ENCODE assay signal across 9 cellular contexts in genomic region chr9:68507098-68507795, GRCh38. TPM values are rescaled to one million over a fixed set of nuclear protein-coding genes. Genes with fewer than 3 reads are reported as not detected.
DNase-seq lines count a peak whose midpoint lies in the region; ATAC-seq and TF ChIP-seq lines count a peak whose summit lies in the region.
"Had no signal": no experiment of that assay in that cellular context is flagged by ENCODE, and none has a peak within 500 bp of the region (broad histone marks: within the 10 kb centered on the region; RNA-seq: fewer than 3 reads in every experiment).

No MANE protein-coding gene starts in this region.

- intact Hi-C loops in gastrocnemius medialis (cut with DNase I; ENCODE audit: low total_unique reads): no loop called here

- CTCF ChIA-PET in activated CD8-positive, alpha-beta memory T cell treated with anti-CD3 and anti-CD28 coated beads, Interleukin-2, amount 10 ng/mL, durations not matched to agents 7 days and 5 days (lab: Charles Lee): interaction anchor here (1.1 kb wide), 1 partner anchor 13 kb away, joined by 3 read pairs; no protein-coding TSS in a partner anchor

- in situ Hi-C loops in gastrocnemius medialis (cut with MboI; ENCODE audit: low sequenced_read_pairs in 4 of 4): loop anchor here in 2 of 4 donors (10.0 kb wide), 1 partner anchor 58 kb away; no protein-coding TSS in a partner anchor

- no peak overlapping the region for H3K4me3 ChIP-seq in gastrocnemius medialis

- no peaks in the 10 kb centered on the region for H3K4me1 Mint-ChIP-seq in activated CD8-positive, alpha-beta memory T cell treated with anti-CD3 and anti-CD28 coated beads, Interleukin-2, amount 10 ng/mL, durations not matched to agents 7 days and 5 days

- ATAC-seq in gastrocnemius medialis: peak; percentile 35 to 44
- no peak for ATAC-seq in activated CD8-positive, alpha-beta memory T cell treated with anti-CD3 and anti-CD28 coated beads, Interleukin-2, amount 10 ng/mL, durations not matched to agents 7 days and 5 days

- H3K27me3 ChIP-seq in gastrocnemius medialis: no peaks in the 10 kb centered on the region

- H3K4me1 ChIP-seq in gastrocnemius medialis: peaks cover 8% of the 10 kb centered on the region in 2 donors

- H3K27ac ChIP-seq in gastrocnemius medialis: peak overlapping the region; percentile 22 to 47 (median 36)

- peak; percentile 54 to 73 (median 65) for TF ChIP-seq CTCF in gastrocnemius medialis (IDR thresholded peaks at IDR 0.05 in 4 of 5, conservative IDR thresholded peaks at IDR 0.05 in 1 of 5)

- H3K27ac Mint-ChIP-seq in activated CD8-positive, alpha-beta memory T cell treated with anti-CD3 and anti-CD28 coated beads, Interleukin-2, amount 10 ng/mL, durations not matched to agents 7 days and 5 days: no peak overlapping the region

- no peak overlapping the region for H3K4me3 Mint-ChIP-seq in activated CD8-positive, alpha-beta memory T cell treated with anti-CD3 and anti-CD28 coated beads, Interleukin-2, amount 10 ng/mL, durations not matched to agents 7 days and 5 days

- no peak for TF ChIP-seq POLR2A in gastrocnemius medialis (IDR thresholded peaks at IDR 0.05)

- H3K36me3 ChIP-seq in gastrocnemius medialis: no peaks in the 10 kb centered on the region

- no peaks in the 10 kb centered on the region for H3K36me3 Mint-ChIP-seq in activated CD8-positive, alpha-beta memory T cell treated with anti-CD3 and anti-CD28 coated beads, Interleukin-2, amount 10 ng/mL, durations not matched to agents 7 days and 5 days

- H3K9me3 Mint-ChIP-seq in activated CD8-positive, alpha-beta memory T cell treated with anti-CD3 and anti-CD28 coated beads, Interleukin-2, amount 10 ng/mL, durations not matched to agents 7 days and 5 days (ENCODE audit: low read depth): no peaks in the 10 kb centered on the region

- DNase-seq in NCI-H510A treated with DMSO at 0.1 percent for 48 hours (lab: John Stamatoyannopoulos, UW) (peak; percentile 0), NCI-H510A (lab: John Stamatoyannopoulos, UW) (no peak), RPMI8226 (peak; percentile 8), glomerular visceral epithelial cell (ENCODE audit: extremely low spot score) (peak; percentile 4), gastrocnemius medialis (no peak), nucleus accumbens (lab: John Stamatoyannopoulos, UW) (no peak)
- DNase-seq in activated naive CD4-positive, alpha-beta T cell (lab: John Stamatoyannopoulos, UW): no peak
- no peak for DNase-seq in activated CD8-positive, alpha-beta memory T cell treated with anti-CD3 and anti-CD28 coated beads, Interleukin-2, amount 10 ng/mL, durations not matched to agents 7 days and 5 days

- H3K27me3 Mint-ChIP-seq in activated CD8-positive, alpha-beta memory T cell treated with anti-CD3 and anti-CD28 coated beads, Interleukin-2, amount 10 ng/mL, durations not matched to agents 7 days and 5 days: no peaks in the 10 kb centered on the region

- H3K9me3 ChIP-seq in gastrocnemius medialis: no peaks in the 10 kb centered on the region

RNA-seq across cellular contexts. Expression of gene TMEM252, which starts 33.4 kb away (rescaled TPM):
- not detected for total RNA-seq in gastrocnemius medialis
- total RNA-seq in activated CD8-positive, alpha-beta memory T cell treated with anti-CD3 and anti-CD28 coated beads, Interleukin-2, amount 10 ng/mL, durations not matched to agents 7 days and 5 days: not detected
- total RNA-seq: activated CD8-positive, alpha-beta memory T cell treated with anti-CD3 and anti-CD28 coated beads for 36 hours had no signal

Comparison
In these comparisons a context has a peak if more than half of its experiments do, and no peak if none do; other contexts are left out.
1. DNase-seq: peak in NCI-H510A treated with DMSO at 0.1 percent for 48 hours (single experiment), RPMI8226 (single experiment) and glomerular visceral epithelial cell (single experiment); none in NCI-H510A (single experiment), gastrocnemius medialis (0 of 2), nucleus accumbens (0 of 56), activated naive CD4-positive, alpha-beta T cell (0 of 4) and activated CD8-positive, alpha-beta memory T cell treated with anti-CD3 and anti-CD28 coated beads, Interleukin-2, amount 10 ng/mL, durations not matched to agents 7 days and 5 days (single experiment).